18 cellular contexts compared by ENCODE assay signal in the genomic region with DNA sequence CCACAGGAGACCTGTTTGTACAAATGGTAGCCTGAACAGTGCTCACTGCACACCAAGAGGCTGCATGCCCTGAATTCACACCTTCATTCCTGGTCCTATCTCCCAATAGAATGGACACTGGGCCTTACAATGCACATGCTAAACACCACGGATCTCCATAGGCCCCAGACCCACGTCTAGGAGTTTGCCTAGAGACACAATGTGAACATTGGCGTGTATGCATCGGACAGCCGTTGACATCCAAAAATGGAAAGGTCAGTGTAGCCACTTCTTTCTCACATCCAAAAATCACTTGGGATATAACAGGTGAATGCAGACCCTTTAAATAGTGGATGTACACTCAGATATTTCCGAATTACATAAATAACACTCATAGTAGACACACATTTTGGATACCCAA. TPM values are rescaled to one million over a fixed set of nuclear protein-coding genes. Genes with fewer than 3 reads are reported as not detected.
A peak's percentile ranks its signal among the peaks of the same experiment; 100 is the strongest.
DNase-seq lines count a peak whose midpoint lies in the region; ATAC-seq and TF ChIP-seq lines count a peak whose summit lies in the region.
"Had no signal": no experiment of that assay in that cellular context is flagged by ENCODE, and none has a peak within 500 bp of the region (broad histone marks: within the 10 kb centered on the region; RNA-seq: fewer than 3 reads in every experiment).

No MANE protein-coding gene starts in this region.

- TF ChIP-seq CTCF in GM12875 (IDR thresholded peaks at IDR 0.05; ENCODE audit: borderline replicate concordance, insufficient read depth, low read depth, low read length), result no peak
- no peak for TF ChIP-seq CTCF in activated B cell treated with CpG ODN at 0.5 μM for 24 hours (IDR thresholded peaks at IDR 0.05)
- TF ChIP-seq CTCF in neural progenitor cell (IDR thresholded peaks at IDR 0.05), result no peak

- H3K4me3 ChIP-seq in GM12875 (ENCODE audit: low read depth, low read length), result peak overlapping the region; percentile 89
- H3K4me3 ChIP-seq in neural progenitor cell, result no peak overlapping the region
- H3K4me3 ChIP-seq: esophagus muscularis mucosa, psoas muscle, smooth muscle cell, upper lobe of left lung had no signal

- no peaks in the 10 kb centered on the region for H3K9me3 Mint-ChIP-seq in activated CD4-positive, alpha-beta T cell treated with anti-CD3 and anti-CD28 coated beads for 36 hours (ENCODE audit: low read depth)
- H3K9me3 Mint-ChIP-seq in activated B cell treated with CpG ODN at 0.5 μM for 24 hours (no peaks in the 10 kb centered on the region), neural progenitor cell (no peaks in the 10 kb centered on the region)
- H3K9me3 Mint-ChIP-seq: activated naive CD4-positive, alpha-beta T cell treated with anti-CD3 and anti-CD28 coated beads for 36 hours had no signal

- peaks cover 77% of the 10 kb centered on the region for H3K27me3 Mint-ChIP-seq in activated CD4-positive, alpha-beta T cell treated with anti-CD3 and anti-CD28 coated beads for 36 hours
- H3K27me3 Mint-ChIP-seq in activated B cell treated with CpG ODN at 0.5 μM for 24 hours (no peaks in the 10 kb centered on the region), neural progenitor cell (ENCODE audit: insufficient read depth, low read depth) (peaks cover 72% of the 10 kb centered on the region)

- ATAC-seq in activated CD4-positive, alpha-beta T cell treated with anti-CD3 and anti-CD28 coated beads for 36 hours, result no peak
- no peak for ATAC-seq in activated B cell treated with CpG ODN at 0.5 μM for 24 hours (ENCODE audit: low read depth)
- ATAC-seq in HG03196 (IDR thresholded peaks at IDR 0.05; ENCODE audit: unreplicated experiment), result no peak
- ATAC-seq: psoas muscle had no signal

- no peak overlapping the region for H3K27ac Mint-ChIP-seq in activated CD4-positive, alpha-beta T cell treated with anti-CD3 and anti-CD28 coated beads for 36 hours
- H3K27ac Mint-ChIP-seq in activated B cell treated with CpG ODN at 0.5 μM for 24 hours (peak overlapping the region; percentile 96), neural progenitor cell (no peak overlapping the region)
- H3K27ac Mint-ChIP-seq: activated naive CD4-positive, alpha-beta T cell treated with anti-CD3 and anti-CD28 coated beads for 36 hours had no signal

- intact Hi-C loops in activated CD4-positive, alpha-beta T cell treated with anti-CD3 and anti-CD28 coated beads for 36 hours (cut with DNase I, micrococcal nuclease), result loop anchor here (10.0 kb wide), 1 partner anchor 542 kb away; a partner anchor contains a TSS
- intact Hi-C loops in activated B cell treated with CpG ODN at 0.5 μM for 24 hours (cut with micrococcal nuclease), result loop anchor here (5.0 kb wide), 1 partner anchor 454 kb away; a partner anchor contains a TSS

- H3K4me3 Mint-ChIP-seq in activated CD4-positive, alpha-beta T cell treated with anti-CD3 and anti-CD28 coated beads for 36 hours, result peak overlapping the region; percentile 61
- peak overlapping the region; percentile 90 for H3K4me3 Mint-ChIP-seq in activated B cell treated with CpG ODN at 0.5 μM for 24 hours
- H3K4me3 Mint-ChIP-seq in neural progenitor cell, result peak overlapping the region; percentile 70

- H4K20me1 ChIP-seq in neural progenitor cell (ENCODE audit: low read depth), result peaks cover 70% of the 10 kb centered on the region

- peaks cover 51% of the 10 kb centered on the region for H3K4me1 Mint-ChIP-seq in activated CD4-positive, alpha-beta T cell treated with anti-CD3 and anti-CD28 coated beads for 36 hours
- H3K4me1 Mint-ChIP-seq in activated B cell treated with CpG ODN at 0.5 μM for 24 hours (peaks cover 72% of the 10 kb centered on the region), neural progenitor cell (peaks cover 69% of the 10 kb centered on the region)

- H3K27ac ChIP-seq in neural progenitor cell, result no peak overlapping the region
- H3K27ac ChIP-seq: esophagus muscularis mucosa, psoas muscle, upper lobe of left lung had no signal

- H3K36me3 Mint-ChIP-seq in activated CD4-positive, alpha-beta T cell treated with anti-CD3 and anti-CD28 coated beads for 36 hours (ENCODE audit: low read depth), result peaks cover 4% of the 10 kb centered on the region
- peaks cover 56% of the 10 kb centered on the region for H3K36me3 Mint-ChIP-seq in activated B cell treated with CpG ODN at 0.5 μM for 24 hours (ENCODE audit: low read depth)
- no peaks in the 10 kb centered on the region for H3K36me3 Mint-ChIP-seq in neural progenitor cell

- H3F3A ChIP-seq in neural progenitor cell (ENCODE audit: low read depth), result peaks cover 56% of the 10 kb centered on the region

- no peaks in the 10 kb centered on the region for H3K36me3 ChIP-seq in neural progenitor cell
- H3K36me3 ChIP-seq: esophagus muscularis mucosa, upper lobe of left lung had no signal

- H3K27me3 ChIP-seq in neural progenitor cell, result peaks cover 100% of the 10 kb centered on the region

- POLR2A ChIA-PET in activated CD4-positive, alpha-beta T cell treated with anti-CD3 and anti-CD28 coated beads for 36 hours (lab: Charles Lee), result no interaction called here
- POLR2A ChIA-PET in activated B cell treated with CpG ODN at 0.5 μM for 24 hours (lab: Charles Lee), result interaction anchor here (0.6 to 16.7 kb wide), 16 partner anchors 26 to 370 kb away, joined by 3 to 291 read pairs (median 8); a partner anchor contains a TSS

- CTCF ChIA-PET in activated CD4-positive, alpha-beta T cell treated with anti-CD3 and anti-CD28 coated beads for 36 hours (lab: Charles Lee), result no interaction called here
- CTCF ChIA-PET in activated B cell treated with CpG ODN at 0.5 μM for 24 hours (lab: Charles Lee), result interaction anchor here (0.6 kb wide), 1 partner anchor 264 kb away, joined by 3 read pairs; no protein-coding TSS in a partner anchor

- DNase-seq in activated CD4-positive, alpha-beta T cell treated with anti-CD3 and anti-CD28 coated beads for 36 hours, result no peak
- DNase-seq in activated CD4-positive, alpha-beta T cell treated with anti-CD3 and anti-CD28 coated beads for 1 hour, result no peak
- DNase-seq in activated B cell treated with CpG ODN at 0.5 μM for 24 hours (no peak), neural progenitor cell (ENCODE audit: low spot score) (no peak), NCI-H2081 treated with DMSO at 0.1 percent for 48 hours (lab: John Stamatoyannopoulos, UW) (no peak), NCI-H226 (no peak)
- DNase-seq: activated naive CD4-positive, alpha-beta T cell treated with anti-CD3 and anti-CD28 coated beads for 36 hours; EL; NCI-H187; NCI-H446; psoas muscle; stimulated activated naive CD4-positive, alpha-beta T cell; SW 1271 had no signal

- no peaks in the 10 kb centered on the region for H3K9me3 ChIP-seq in neural progenitor cell (ENCODE audit: low read depth)
- H3K9me3 ChIP-seq: esophagus muscularis mucosa, psoas muscle had no signal

- H2AFZ ChIP-seq in neural progenitor cell (replicated peaks), result no peak overlapping the region

- H3K79me2 ChIP-seq in neural progenitor cell (ENCODE audit: low read depth), result no peaks in the 10 kb centered on the region

- no peak overlapping the region for H3K4me2 ChIP-seq in neural progenitor cell

- H3K9ac ChIP-seq in neural progenitor cell, result no peak overlapping the region

- H3K4me1 ChIP-seq in neural progenitor cell, result peaks cover 59% of the 10 kb centered on the region

RNA-seq across cellular contexts. Expression of a gene that starts 0.9 kb away (rescaled TPM):
- total RNA-seq in activated CD4-positive, alpha-beta T cell treated with anti-CD3 and anti-CD28 coated beads for 36 hours, result under 1 TPM; 0.21 to 0.51 TPM
- 580 and 619 TPM in 2 replicates for total RNA-seq in activated B cell treated with CpG ODN at 0.5 μM for 24 hours
- 0.06 TPM in 1 of 2 replicates, not detected in the other for total RNA-seq in neural progenitor cell (ENCODE audit: low replicate concordance)

Comparison
In these comparisons a context has a peak if more than half of its experiments do, and no peak if none do; other contexts are left out.
1. RNA of a gene that starts 0.9 kb away (total RNA-seq): 580 to 619 TPM in activated B cell treated with CpG ODN at 0.5 μM for 24 hours; 0.21 to 0.51 TPM in activated CD4-positive, alpha-beta T cell treated with anti-CD3 and anti-CD28 coated beads for 36 hours and 0.06 TPM in neural progenitor cell; every median in the first group is over 100 times any median in the second.
2. Peak in every context shown above with its lines, with median percentiles within 50 percentile points of each other: H3K4me3 Mint-ChIP-seq.